Comparison of ENCODE assay signal across 18 cellular contexts in the genomic region with DNA sequence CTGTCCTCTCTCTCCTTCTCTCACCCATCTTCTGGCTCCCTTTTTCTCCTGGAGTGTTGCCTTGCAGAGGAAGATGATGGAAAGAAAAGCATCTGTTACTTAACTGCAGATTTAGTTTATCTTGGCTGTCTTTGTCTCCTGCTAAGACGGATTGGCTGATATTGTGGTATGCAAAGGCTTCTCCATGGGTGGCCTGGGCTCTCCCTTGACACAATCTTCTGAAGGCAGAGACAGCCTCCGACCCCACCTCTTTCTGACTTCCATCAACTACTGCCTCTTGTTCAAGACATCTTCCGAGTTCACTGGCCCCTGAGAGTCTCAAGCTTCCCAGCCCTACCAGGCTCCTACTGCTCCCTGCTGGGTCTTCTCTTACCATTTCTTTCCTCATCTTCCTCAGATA.
"Had no signal": no experiment of that assay in that cellular context is flagged by ENCODE, and none has a peak within 500 bp of the region (broad histone marks: within the 10 kb centered on the region; RNA-seq: fewer than 3 reads in every experiment).

No MANE protein-coding gene starts in this region.

- H3K27ac ChIP-seq: esophagus squamous epithelium, gastroesophageal sphincter, left ventricle myocardium inferior, lower lobe of right lung, right atrium auricular region, stomach had no signal

- H3K27me3 ChIP-seq: esophagus squamous epithelium, gastroesophageal sphincter, right atrium auricular region, stomach had no signal

- ATAC-seq: effector memory CD8-positive, alpha-beta T cell; gastroesophageal sphincter; lower lobe of right lung; natural killer cell treated with Interleukin-12 subunit alpha and Interleukin-12 subunit beta and Interleukin-15 and Interleukin-18, amount 100 ng/mL, for 72 hours had no signal

- H3K4me3 ChIP-seq: esophagus squamous epithelium, gastroesophageal sphincter, left ventricle myocardium inferior, lower lobe of right lung, right atrium auricular region, stomach had no signal

- H3K4me3 Mint-ChIP-seq: dendritic cell treated with granulocyte-macrophage colony-stimulating factor and Interleukin-4, amounts not matched to agents 40 ng/mL and 50 ng/mL, for 4 days; effector memory CD8-positive, alpha-beta T cell; immature natural killer cell; memory B cell; natural killer cell treated with Interleukin-12 subunit alpha and Interleukin-12 subunit beta and Interleukin-15 and Interleukin-18, amount 100 ng/mL, for 72 hours; type B pancreatic cell had no signal

- H3K36me3 Mint-ChIP-seq: immature natural killer cell; memory B cell; natural killer cell treated with Interleukin-12 subunit alpha and Interleukin-12 subunit beta and Interleukin-15 and Interleukin-18, amount 100 ng/mL, for 72 hours; type B pancreatic cell had no signal

- H3K36me3 ChIP-seq: esophagus squamous epithelium, gastroesophageal sphincter, left ventricle myocardium inferior, lower lobe of right lung, right atrium auricular region, stomach had no signal

- H3K27me3 Mint-ChIP-seq: dendritic cell treated with granulocyte-macrophage colony-stimulating factor and Interleukin-4, amounts not matched to agents 40 ng/mL and 50 ng/mL, for 4 days; effector memory CD8-positive, alpha-beta T cell; memory B cell; natural killer cell treated with Interleukin-12 subunit alpha and Interleukin-12 subunit beta and Interleukin-15 and Interleukin-18, amount 100 ng/mL, for 72 hours; type B pancreatic cell had no signal

- H3K4me1 ChIP-seq: esophagus squamous epithelium, gastroesophageal sphincter, left ventricle myocardium inferior, lower lobe of right lung, right atrium auricular region, stomach had no signal

- DNase-seq: effector memory CD8-positive, alpha-beta T cell; esophagus squamous epithelium; foreskin fibroblast; immature natural killer cell; left ventricle myocardium inferior; lower lobe of right lung; midbrain; small intestine; stimulated activated CD4-positive, alpha-beta T cell treated with anti-CD3 and anti-CD28 coated beads, Interleukin-12 subunit alpha, Interleukin-12 subunit beta, amount 100 ng/mL, for 4 hours; stimulated activated naive CD4-positive, alpha-beta T cell; stomach; substantia nigra had no signal

- H3K27ac Mint-ChIP-seq: dendritic cell treated with granulocyte-macrophage colony-stimulating factor and Interleukin-4, amounts not matched to agents 40 ng/mL and 50 ng/mL, for 4 days; effector memory CD8-positive, alpha-beta T cell; immature natural killer cell; memory B cell; natural killer cell treated with Interleukin-12 subunit alpha and Interleukin-12 subunit beta and Interleukin-15 and Interleukin-18, amount 100 ng/mL, for 72 hours; type B pancreatic cell had no signal

- H3K4me1 Mint-ChIP-seq: immature natural killer cell, memory B cell had no signal

- H3K9me3 ChIP-seq: lower lobe of right lung had no signal
